In the genomic region with DNA sequence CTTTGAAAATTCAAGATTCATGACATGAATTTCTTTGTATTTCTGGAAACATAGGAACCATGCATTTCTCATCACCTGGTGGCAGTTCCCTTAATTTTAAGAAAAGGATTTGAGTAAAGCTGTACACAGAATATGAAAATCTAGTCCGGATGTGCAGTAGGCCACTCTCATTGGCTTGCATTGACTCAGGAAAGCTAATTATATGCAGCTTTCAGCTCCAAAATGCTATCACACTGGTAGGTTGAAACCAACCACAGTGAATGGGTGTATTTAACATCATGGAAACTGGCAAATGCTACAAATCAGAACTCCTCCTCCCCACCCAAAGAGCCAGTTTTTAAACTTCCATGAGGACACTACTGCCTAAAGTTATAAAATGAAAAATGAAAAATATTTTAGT, we compare ENCODE assay signal across 18 cellular contexts.
A peak's percentile ranks its signal among the peaks of the same experiment; 100 is the strongest.
DNase-seq lines count a peak whose midpoint lies in the region; ATAC-seq, FAIRE-seq and TF ChIP-seq lines count a peak whose summit lies in the region.
"Had no signal": no experiment of that assay in that cellular context is flagged by ENCODE, and none has a peak within 500 bp of the region (broad histone marks: within the 10 kb centered on the region; RNA-seq: fewer than 3 reads in every experiment).

No MANE protein-coding gene starts in this region.

- TF ChIP-seq CTCF in GM12864 (IDR thresholded peaks at IDR 0.05; ENCODE audit: low read depth, low read length, missing control alignments): no peak

- H3K4me3 ChIP-seq in GM12864 (ENCODE audit: low read depth, low read length): no peak overlapping the region
- H3K4me3 ChIP-seq: transverse colon had no signal

- DNase-seq in GM12864 (ENCODE audit: low read depth): peak; percentile 87
- DNase-seq in iPS-NIHi7 (ENCODE audit: extremely low spot score): no peak
- no peak for DNase-seq in H54 (ENCODE audit: insufficient read length, low spot score)
- DNase-seq in midbrain (lab: John Stamatoyannopoulos, UW): no peak
- DNase-seq: activated CD8-positive, alpha-beta T cell treated with anti-CD3 and anti-CD28 coated beads for 36 hours; activated T-cell treated with anti-CD3 and anti-CD28 coated beads, Interleukin-2, amount 50 U/mL, for 24 hours; DMS 273 treated with DMSO at 0.1 percent for 48 hours; effector memory CD8-positive, alpha-beta T cell; NCI-H1930; stimulated activated naive CD4-positive, alpha-beta T cell treated with Interleukin-2 at 50 U/mL for 16 hours; transverse colon had no signal

- ATAC-seq in GM21360 (IDR thresholded peaks at IDR 0.05; ENCODE audit: unreplicated experiment): peak; percentile 73
- peak; percentile 57 for ATAC-seq in HG02763 (IDR thresholded peaks at IDR 0.05; ENCODE audit: unreplicated experiment)
- peak; percentile 88 for ATAC-seq in HG03520 (IDR thresholded peaks at IDR 0.05; ENCODE audit: unreplicated experiment)
- ATAC-seq in HG03378 (IDR thresholded peaks at IDR 0.05; ENCODE audit: unreplicated experiment): no peak
- ATAC-seq: activated CD8-positive, alpha-beta T cell treated with anti-CD3 and anti-CD28 coated beads for 36 hours; effector memory CD8-positive, alpha-beta T cell; Right ventricle myocardium inferior; sciatic nerve had no signal

- no peak for FAIRE-seq in H54 (lab: Jason Lieb, UNC)
- FAIRE-seq: astrocyte had no signal

- TF ChIP-seq POLR2A in H54 (IDR thresholded peaks at IDR 0.05; ENCODE audit: low read depth, low read length): no peak
